8 cellular contexts compared by ENCODE assay signal in genomic region chr6:30883743-30884520, GRCh38. TPM values are rescaled to one million over a fixed set of nuclear protein-coding genes. Genes with fewer than 3 reads are reported as not detected.
DNase-seq lines count a peak whose midpoint lies in the region; ATAC-seq and TF ChIP-seq lines count a peak whose summit lies in the region.

TSS of gene DDR1 (plus strand) at chr6:30884519. CDS start at chr6:30888730, 4,211 bp downstream.

- H3K27ac Mint-ChIP-seq in CD8-positive, alpha-beta T cell, result peak within 1 kb of the TSS; percentile 86
- H3K27ac Mint-ChIP-seq in activated naive CD8-positive, alpha-beta T cell treated with anti-CD3 and anti-CD28 coated beads, Interleukin-2, amount 10 ng/mL, durations not matched to agents 7 days and 5 days, result peak within 1 kb of the TSS; percentile 44

- CTCF ChIA-PET in CD8-positive, alpha-beta T cell (lab: Charles Lee), result interaction anchor here (1.3 to 7.2 kb wide), 6 partner anchors 24 to 205 kb away, joined by 3 to 75 read pairs (median 6); partner anchors contain the start of genes GTF2H4 and IER3

- H3K4me1 ChIP-seq in CD8-positive, alpha-beta T cell (ENCODE audit: insufficient read depth, low read length), result peaks cover 38% of the 10 kb centered on the region
- H3K4me1 ChIP-seq in RWPE2 (ENCODE audit: insufficient read depth, poor library complexity, severe bottlenecking), result peaks cover 34% of the 10 kb centered on the region
- H3K4me1 ChIP-seq in neutrophil (ENCODE audit: control insufficient read depth in 1 of 2, insufficient read depth in 1 of 2, low read depth in 1 of 2, low read length in 1 of 2), result peaks cover 9 to 12% of the 10 kb centered on the region in 2 experiments
- no peaks in the 10 kb centered on the region for H3K4me1 ChIP-seq in urinary bladder (ENCODE audit: insufficient read depth)

- 9% methylated on average over 59 of the region's 60 CpGs for WGBS in urinary bladder

- DNase-seq in CD8-positive, alpha-beta T cell, result peak in 6 of 7 experiments; percentile 25 to 68 (median 48)
- peak; percentile 87 for DNase-seq in RWPE2 (ENCODE audit: low spot score)
- DNase-seq in activated naive CD8-positive, alpha-beta T cell treated with anti-CD3 and anti-CD28 coated beads, Interleukin-2, amount 10 ng/mL, durations not matched to agents 7 days and 5 days, result peak; percentile 68
- DNase-seq in head of caudate nucleus, result peak; percentile 40 to 96 (median 88)

- H3K27ac ChIP-seq in CD8-positive, alpha-beta T cell (ENCODE audit: low read depth, low read length), result peak within 1 kb of the TSS; percentile 7
- H3K27ac ChIP-seq in RWPE2 (ENCODE audit: poor library complexity, severe bottlenecking), result peak within 1 kb of the TSS; percentile 95
- H3K27ac ChIP-seq in neutrophil, result no peak within 1 kb of the TSS
- H3K27ac ChIP-seq in urinary bladder (ENCODE audit: low read depth), result peak within 1 kb of the TSS; percentile 87

- peak within 1 kb of the TSS; percentile 55 for H3K4me3 ChIP-seq in CD8-positive, alpha-beta T cell (ENCODE audit: low read depth, low read length)
- H3K4me3 ChIP-seq in RWPE2 (ENCODE audit: severe bottlenecking) (peak within 1 kb of the TSS; percentile 46), neutrophil (ENCODE audit: low read depth in 1 of 2, low read length in 1 of 2) (peak within 1 kb of the TSS; percentile 56 to 72), urinary bladder (ENCODE audit: low read depth, low read length) (peak within 1 kb of the TSS; percentile 79)

- H3K4me1 Mint-ChIP-seq in CD8-positive, alpha-beta T cell (ENCODE audit: low read depth), result peaks cover 38% of the 10 kb centered on the region
- H3K4me1 Mint-ChIP-seq in activated naive CD8-positive, alpha-beta T cell treated with anti-CD3 and anti-CD28 coated beads, Interleukin-2, amount 10 ng/mL, durations not matched to agents 7 days and 5 days, result peaks cover 24% of the 10 kb centered on the region

- H3K36me3 ChIP-seq in CD8-positive, alpha-beta T cell (ENCODE audit: insufficient read depth, low read length), result no peaks in the 10 kb centered on the region
- H3K36me3 ChIP-seq in RWPE2 (ENCODE audit: low read depth) (peaks cover 24% of the 10 kb centered on the region), neutrophil (no peaks in the 10 kb centered on the region), urinary bladder (ENCODE audit: insufficient read depth) (no peaks in the 10 kb centered on the region)

- ATAC-seq in CD8-positive, alpha-beta T cell, result peak; percentile 60
- peak; percentile 44 for ATAC-seq in HG03064 (IDR thresholded peaks at IDR 0.05; ENCODE audit: low read depth, unreplicated experiment)
- peak; percentile 43 for ATAC-seq in RWPE2 (ENCODE audit: low read depth)
- peak; percentile 76 for ATAC-seq in activated naive CD8-positive, alpha-beta T cell treated with anti-CD3 and anti-CD28 coated beads, Interleukin-2, amount 10 ng/mL, durations not matched to agents 7 days and 5 days (ENCODE audit: low read depth)
- no peak for ATAC-seq in HG03439 (IDR thresholded peaks at IDR 0.05; ENCODE audit: unreplicated experiment)

- H3K4me3 Mint-ChIP-seq in CD8-positive, alpha-beta T cell, result peak within 1 kb of the TSS; percentile 82
- H3K4me3 Mint-ChIP-seq in activated naive CD8-positive, alpha-beta T cell treated with anti-CD3 and anti-CD28 coated beads, Interleukin-2, amount 10 ng/mL, durations not matched to agents 7 days and 5 days, result peak within 1 kb of the TSS; percentile 79

- intact Hi-C loops in CD8-positive, alpha-beta T cell (cut with DNase I, micrococcal nuclease), result loop anchor here in 1 of 2 experiments (2.0 kb wide), 1 partner anchor 25 kb away; the partner anchor contains the start of gene GTF2H4
- intact Hi-C loops in head of caudate nucleus (cut with DNase I), result loop anchor here (2.0 to 10.0 kb wide), 2 partner anchors 29 to 139 kb away; partner anchors contain the start of genes FLOT1 and IER3

- POLR2A ChIA-PET in CD8-positive, alpha-beta T cell (lab: Charles Lee), result interaction anchor here (0.5 to 1.9 kb wide), 11 partner anchors 20 to 222 kb away, joined by 3 to 5 read pairs (median 3); partner anchors contain the start of genes GTF2H4 and VARS2
- POLR2A ChIA-PET in activated naive CD8-positive, alpha-beta T cell treated with anti-CD3 and anti-CD28 coated beads, Interleukin-2, amount 10 ng/mL, durations not matched to agents 7 days and 5 days (lab: Charles Lee), result interaction anchor here (0.5 to 1.5 kb wide), 8 partner anchors 30 to 326 kb away, joined by 3 to 7 read pairs (median 3); partner anchors contain the start of genes DHX16, PRR3 and VARS2

- H3K27me3 ChIP-seq in CD8-positive, alpha-beta T cell (ENCODE audit: insufficient read depth, low read length), result no peaks in the 10 kb centered on the region
- no peaks in the 10 kb centered on the region for H3K27me3 ChIP-seq in RWPE2 (ENCODE audit: insufficient read depth, poor library complexity, severe bottlenecking)
- H3K27me3 ChIP-seq in neutrophil, result peaks cover 84% of the 10 kb centered on the region

- no peak for TF ChIP-seq CTCF in CD8-positive, alpha-beta T cell (IDR thresholded peaks at IDR 0.05)
- TF ChIP-seq CTCF in RWPE2 (IDR thresholded peaks at IDR 0.05; ENCODE audit: poor library complexity, severe bottlenecking), result no peak
- no peak for TF ChIP-seq CTCF in neutrophil (IDR thresholded peaks at IDR 0.05)

- no peaks in the 10 kb centered on the region for H3K27me3 Mint-ChIP-seq in CD8-positive, alpha-beta T cell (ENCODE audit: low read depth)
- peaks cover 3% of the 10 kb centered on the region for H3K27me3 Mint-ChIP-seq in activated naive CD8-positive, alpha-beta T cell treated with anti-CD3 and anti-CD28 coated beads, Interleukin-2, amount 10 ng/mL, durations not matched to agents 7 days and 5 days

- no peaks in the 10 kb centered on the region for H3K9me3 ChIP-seq in CD8-positive, alpha-beta T cell (ENCODE audit: low read length)
- no peaks in the 10 kb centered on the region for H3K9me3 ChIP-seq in RWPE2 (ENCODE audit: severe bottlenecking)
- H3K9me3 ChIP-seq in neutrophil, result no peaks in the 10 kb centered on the region

- peaks cover 3% of the 10 kb centered on the region for H3K36me3 Mint-ChIP-seq in CD8-positive, alpha-beta T cell
- no peaks in the 10 kb centered on the region for H3K36me3 Mint-ChIP-seq in activated naive CD8-positive, alpha-beta T cell treated with anti-CD3 and anti-CD28 coated beads, Interleukin-2, amount 10 ng/mL, durations not matched to agents 7 days and 5 days

- no peaks in the 10 kb centered on the region for H3K9me3 Mint-ChIP-seq in CD8-positive, alpha-beta T cell
- no peaks in the 10 kb centered on the region for H3K9me3 Mint-ChIP-seq in activated naive CD8-positive, alpha-beta T cell treated with anti-CD3 and anti-CD28 coated beads, Interleukin-2, amount 10 ng/mL, durations not matched to agents 7 days and 5 days

RNA-seq across cellular contexts. Expression of gene DDR1, which starts in this region (rescaled TPM):
- total RNA-seq in CD8-positive, alpha-beta T cell, result 1 to 10 TPM; 5.9 to 8.0 TPM
- total RNA-seq in activated naive CD8-positive, alpha-beta T cell treated with anti-CD3 and anti-CD28 coated beads, Interleukin-2, amount 10 ng/mL, durations not matched to agents 7 days and 5 days, result 10 to 100 TPM; 10.9 to 11.3 TPM
- 33.8 TPM for total RNA-seq in urinary bladder
- 44.7 TPM for polyA plus RNA-seq in urinary bladder
